8 cellular contexts compared by ENCODE assay signal in genomic region chr3:12661926-12662592, GRCh38. TPM values are rescaled to one million over a fixed set of nuclear protein-coding genes. Genes with fewer than 3 reads are reported as not detected.
DNase-seq lines count a peak whose midpoint lies in the region; ATAC-seq and TF ChIP-seq lines count a peak whose summit lies in the region.

No MANE protein-coding gene starts in this region.

- no peak overlapping the region for H3K14ac ChIP-seq in H9 (ENCODE audit: insufficient read depth, low read length)

- no peak overlapping the region for H3K56ac ChIP-seq in H9 (ENCODE audit: insufficient read length, low read depth, low read length)

- H2BK15ac ChIP-seq in H9 (ENCODE audit: low read depth, low read length) = no peak overlapping the region

- peak overlapping the region; percentile 62 to 97 (median 77); a peak in 6 of 7 replicates for H3K27ac Mint-ChIP-seq in H9
- peak overlapping the region; percentile 83 for H3K27ac Mint-ChIP-seq in WTC11

- H3K9me3 ChIP-seq in H9 (ENCODE audit: control insufficient read depth, low read depth, low read length) = no peaks in the 10 kb centered on the region
- H3K9me3 ChIP-seq in hepatocyte (ENCODE audit: low read depth) = no peaks in the 10 kb centered on the region
- no peaks in the 10 kb centered on the region for H3K9me3 ChIP-seq in skeletal muscle tissue (ENCODE audit: control insufficient read depth in 3 of 3, low read length in 3 of 3)

- H4K20me1 ChIP-seq in H9 (ENCODE audit: control insufficient read depth, insufficient read depth, insufficient read length) (no peaks in the 10 kb centered on the region), hepatocyte (ENCODE audit: insufficient read depth, poor library complexity, severe bottlenecking) (peaks cover 47% of the 10 kb centered on the region)

- H2AFZ ChIP-seq in H9 (ENCODE audit: low read length) = no peak overlapping the region
- H2AFZ ChIP-seq in hepatocyte = no peak overlapping the region

- no peak for DNase-seq in H9
- DNase-seq in WTC11 (ENCODE audit: low spot score) = no peak
- no peak for DNase-seq in hepatocyte (ENCODE audit: low spot score)
- no peak for DNase-seq in RPMI8226
- DNase-seq in GF-D8 (lab: John Stamatoyannopoulos, UW) = no peak
- DNase-seq in stimulated activated CD4-positive, alpha-beta T cell treated with anti-CD3 and anti-CD28 coated beads, Interleukin-1b, Interleukin-23, amount 100 ng/mL, for 48 hours = no peak

- H2BK120ac ChIP-seq in H9 (ENCODE audit: low read depth, low read length, poor library complexity, severe bottlenecking) = no peak overlapping the region

- H4K5ac ChIP-seq in H9 (ENCODE audit: insufficient read length, low read depth, low read length) = no peak overlapping the region

- peaks cover 0 to 8% (median 0%) of the 10 kb centered on the region in 3 experiments; a peak in 2 of 7 replicates for H3K36me3 Mint-ChIP-seq in H9 (ENCODE audit: insufficient read depth in 1 of 3, low read depth in 3 of 3)
- no peaks in the 10 kb centered on the region for H3K36me3 Mint-ChIP-seq in WTC11

- H3K23ac ChIP-seq in H9 (ENCODE audit: insufficient read length, low read depth, low read length) = no peak overlapping the region

- H3K18ac ChIP-seq in H9 (ENCODE audit: insufficient read length, low read depth, low read length) = no peak overlapping the region

- H3K4ac ChIP-seq in H9 (ENCODE audit: low read depth, low read length) = no peak overlapping the region

- H3K4me1 ChIP-seq in H9 (ENCODE audit: insufficient read depth, low read length) (no peaks in the 10 kb centered on the region; the same call in 1 of the 2 replicates), hepatocyte (ENCODE audit: insufficient read depth) (peaks cover 32% of the 10 kb centered on the region), skeletal muscle tissue (ENCODE audit: control insufficient read depth in 3 of 3, insufficient read depth in 3 of 3, low read length in 3 of 3) (peaks cover 26 to 44% (median 28%) of the 10 kb centered on the region in 3 donors)

- H3K27me3 Mint-ChIP-seq in H9 (ENCODE audit: low read depth) = no peaks in the 10 kb centered on the region; the same call in 1 of the 2 replicates
- H3K27me3 Mint-ChIP-seq in WTC11 (ENCODE audit: low read depth) = no peaks in the 10 kb centered on the region

- TF ChIP-seq CTCF in H9 (conservative IDR thresholded peaks at IDR 0.05) = no peak
- TF ChIP-seq CTCF in WTC11 (IDR thresholded peaks at IDR 0.05) = no peak
- no peak for TF ChIP-seq CTCF in hepatocyte (IDR thresholded peaks at IDR 0.05; ENCODE audit: poor library complexity)

- H3T11ph ChIP-seq in H9 (ENCODE audit: low read length) = no peak overlapping the region

- no CpG with 5 or more reads among the region's 5 CpGs for WGBS in H9 (ENCODE audit: extremely low coverage, insufficient read length, low lambda C conversion rate)
- 23% methylated on average over 5 of the region's 5 CpGs for WGBS in hepatocyte (ENCODE audit: low lambda C conversion rate, missing lambda C conversion rate)

- H3K27me3 ChIP-seq in H9 (ENCODE audit: insufficient read depth, low read length) (no peaks in the 10 kb centered on the region), hepatocyte (no peaks in the 10 kb centered on the region), skeletal muscle tissue (ENCODE audit: control insufficient read depth in 3 of 3, insufficient read depth in 3 of 3, low read length in 3 of 3) (no peaks in the 10 kb centered on the region)

- no peak overlapping the region for H4K91ac ChIP-seq in H9 (ENCODE audit: insufficient read length, low read depth, low read length)

- peak overlapping the region; percentile 96 for H3K4me2 ChIP-seq in H9 (ENCODE audit: insufficient read depth, insufficient read length, low read length)
- peak overlapping the region; percentile 94 for H3K4me2 ChIP-seq in hepatocyte

- no peaks in the 10 kb centered on the region for H3K79me1 ChIP-seq in H9 (ENCODE audit: insufficient read depth, low read depth, low read length, poor library complexity, severe bottlenecking)

- H3K36me3 ChIP-seq in hepatocyte (replicated peaks; ENCODE audit: insufficient read depth, low read depth) = no peaks in the 10 kb centered on the region
- H3K36me3 ChIP-seq in skeletal muscle tissue (ENCODE audit: control insufficient read depth in 3 of 3, insufficient read depth in 3 of 3, low read length in 3 of 3) = peaks cover 0 to 2% (median 0%) of the 10 kb centered on the region in 3 donors

- peak overlapping the region; percentile 98 for H3K9ac ChIP-seq in H9 (ENCODE audit: extremely low read depth, insufficient read length, low read length)
- peak overlapping the region; percentile 98 to 100 (median 99) for H3K9ac ChIP-seq in skeletal muscle tissue (ENCODE audit: low read depth in 1 of 3, low read length in 3 of 3)

- no peak overlapping the region for H2BK12ac ChIP-seq in H9 (ENCODE audit: insufficient read length, low read depth, low read length)

- POLR2A ChIA-PET in WTC11 (lab: Charles Lee) = interaction anchor here (0.6 kb wide), 1 partner anchor 33 kb away, joined by 3 read pairs; no protein-coding TSS in a partner anchor

- peaks cover 50% of the 10 kb centered on the region for H3K79me2 ChIP-seq in H9 (ENCODE audit: insufficient read depth, low read length)
- H3K79me2 ChIP-seq in hepatocyte = peaks cover 66% of the 10 kb centered on the region

- H3K4me1 Mint-ChIP-seq in H9 (peaks cover 26 to 40% of the 10 kb centered on the region in 2 experiments), WTC11 (peaks cover 32% of the 10 kb centered on the region)

- H2AK5ac ChIP-seq in H9 (ENCODE audit: insufficient read length, low read length) = no peak overlapping the region

- H3K27ac ChIP-seq in H9 (ENCODE audit: insufficient read length, low read depth, low read length) (no peak overlapping the region), hepatocyte (peak overlapping the region; percentile 97), skeletal muscle tissue (ENCODE audit: low read depth, low read length) (peak overlapping the region; percentile 100)

- no peak for ATAC-seq in WTC11
- ATAC-seq in GM18873 (IDR thresholded peaks at IDR 0.05; ENCODE audit: low FRiP score, unreplicated experiment) = no peak

- no peak overlapping the region for H4K8ac ChIP-seq in H9 (replicated peaks; ENCODE audit: insufficient read length, low read depth, low read length)

- H2BK5ac ChIP-seq in H9 (ENCODE audit: insufficient read length, low read length) = no peak overlapping the region

- H3K9me2 ChIP-seq in hepatocyte (replicated peaks; ENCODE audit: insufficient read depth) = no peaks in the 10 kb centered on the region

- H3K4me3 ChIP-seq in hepatocyte (peak overlapping the region; percentile 46), skeletal muscle tissue (ENCODE audit: low read length in 3 of 3) (peak overlapping the region; percentile 90 to 98 (median 94))

- peak overlapping the region; percentile 89 to 95 for H3K4me3 Mint-ChIP-seq in H9
- H3K4me3 Mint-ChIP-seq in WTC11 = peak overlapping the region; percentile 92

- H3K9me3 Mint-ChIP-seq in H9 (no peaks in the 10 kb centered on the region), WTC11 (no peaks in the 10 kb centered on the region)

- no peak overlapping the region for H2BK20ac ChIP-seq in H9 (ENCODE audit: low read depth, low read length, poor library complexity, severe bottlenecking)

- peaks cover 11% of the 10 kb centered on the region for H3K23me2 ChIP-seq in H9 (ENCODE audit: insufficient read length, low read depth, low read length, poor library complexity, severe bottlenecking)

- CTCF ChIA-PET in WTC11 (lab: Charles Lee) = interaction anchor here (0.6 to 0.7 kb wide), 2 partner anchors 27 to 791 kb away, joined by 4 read pairs; no protein-coding TSS in a partner anchor

TF ChIP-seq in WTC11, 78 proteins besides CTCF, POLR2A, EP300 and RAD21:
- TF ChIP-seq ZNF138 (CRISPR knock-in tag; conservative IDR thresholded peaks at IDR 0.05) = no peak
- TF ChIP-seq MAX (CRISPR knock-in tag; IDR thresholded peaks at IDR 0.05) = no peak
- no peak for TF ChIP-seq ZNF671 (CRISPR knock-in tag; IDR thresholded peaks at IDR 0.05)
- no peak for TF ChIP-seq MLX (CRISPR knock-in tag; IDR thresholded peaks at IDR 0.05)
- TF ChIP-seq FOXP1 (CRISPR knock-in tag; IDR thresholded peaks at IDR 0.05; ENCODE audit: borderline replicate concordance) = no peak

RNA-seq across cellular contexts. Expression of gene RAF1, which starts 1.9 kb away (rescaled TPM):
- total RNA-seq in H9 (2021) (103 and 112 TPM in 2 replicates), WTC11 (2021) (85.0 to 101 TPM (median 86.1 TPM) in 3 replicates), hepatocyte (114 and 118 TPM in 2 replicates), skeletal muscle tissue (131 TPM)
- polyA plus RNA-seq in hepatocyte = 78.0 and 79.8 TPM in 2 replicates
